21 cellular contexts compared by ENCODE assay signal in the genomic region with DNA sequence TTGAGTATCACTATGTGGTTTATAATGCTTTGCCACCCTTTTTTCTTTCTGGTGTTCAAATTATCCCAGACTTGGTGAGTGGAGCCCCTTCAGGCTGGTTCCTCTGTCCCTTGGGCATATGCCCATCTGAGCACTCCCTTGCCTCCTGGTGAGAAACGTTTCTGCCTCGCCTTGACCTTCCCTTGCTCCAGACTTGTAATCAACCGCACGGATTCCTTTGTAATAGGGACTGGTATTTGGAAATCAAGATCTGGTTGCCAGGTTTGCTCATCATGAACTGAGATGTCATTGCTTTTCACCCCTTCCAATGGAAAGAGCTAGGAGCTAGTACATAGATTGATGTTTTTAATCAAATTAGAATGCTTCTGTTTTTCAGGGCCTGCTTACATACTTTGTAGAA. TPM values are rescaled to one million over a fixed set of nuclear protein-coding genes. Genes with fewer than 3 reads are reported as not detected.
DNase-seq lines count a peak whose midpoint lies in the region; ATAC-seq and TF ChIP-seq lines count a peak whose summit lies in the region.
"Had no signal": no experiment of that assay in that cellular context is flagged by ENCODE, and none has a peak within 500 bp of the region (broad histone marks: within the 10 kb centered on the region; RNA-seq: fewer than 3 reads in every experiment).

No MANE protein-coding gene starts in this region.

- no peak for TF ChIP-seq CTCF in A673 (conservative IDR thresholded peaks at IDR 0.05; ENCODE audit: low read depth, low read length)
- no peak for TF ChIP-seq CTCF in CD4-positive, alpha-beta T cell (IDR thresholded peaks at IDR 0.05)

- no peaks in the 10 kb centered on the region for H3K36me3 Mint-ChIP-seq in CD4-positive, alpha-beta T cell (ENCODE audit: low read depth)

- CTCF ChIA-PET in A673 (lab: Charles Lee), result no interaction called here
- CTCF ChIA-PET in CD4-positive, alpha-beta T cell (lab: Charles Lee), result no interaction called here

- ATAC-seq in CD4-positive, alpha-beta T cell (ENCODE audit: poor library complexity), result no peak
- ATAC-seq: activated T-cell treated with anti-CD3 and anti-CD28 coated beads, Interleukin-2, amount 50 U/mL, for 4 hours; esophagus mucosa had no signal

- DNase-seq in A673 (ENCODE audit: low spot score), result no peak
- peak; percentile 17 for DNase-seq in GM04503 (ENCODE audit: low read depth)
- DNase-seq in amniotic epithelial cell (ENCODE audit: low read depth), result peak; percentile 51
- peak; percentile 53 for DNase-seq in kidney glomerular epithelial cell (lab: John Stamatoyannopoulos, UW)
- DNase-seq in mesenteric fat pad (ENCODE audit: low spot score), result no peak
- DNase-seq in stimulated activated CD4-positive, alpha-beta T cell treated with anti-CD3 and anti-CD28 coated beads, Interleukin-2, amount 100 ng/mL, for 24 hours, result no peak
- no peak for DNase-seq in CD4-positive, alpha-beta T cell
- DNase-seq in activated gamma-delta T cell (lab: John Stamatoyannopoulos, UW), result no peak
- DNase-seq: activated T-cell treated with anti-CD3 and anti-CD28 coated beads, Interleukin-2, amount 50 U/mL, for 4 hours; amygdala; hippocampal formation; NCI-H1436; NCI-H345; ovary; stimulated activated CD4-positive, alpha-beta T cell treated with anti-CD3 and anti-CD28 coated beads, Interleukin-12 subunit alpha, Interleukin-12 subunit beta, amount 100 ng/mL, for 4 hours; stimulated activated naive CD4-positive, alpha-beta T cell treated with Interleukin-2 at 50 U/mL for 16 hours had no signal

- no TSS peak for BruUV-seq in A673 (replicated peaks; lab: Mats Ljungman, UMichigan)

- no peaks in the 10 kb centered on the region for H3K36me3 ChIP-seq in A673 (ENCODE audit: insufficient read depth, low read length, poor library complexity, severe bottlenecking)
- H3K36me3 ChIP-seq: ovary had no signal

- H3K9me3 ChIP-seq in A673 (ENCODE audit: low read depth, low read length, poor library complexity, severe bottlenecking), result no peaks in the 10 kb centered on the region
- no peaks in the 10 kb centered on the region for H3K9me3 ChIP-seq in CD4-positive, alpha-beta T cell (ENCODE audit: control insufficient read depth, low read length)
- H3K9me3 ChIP-seq: ovary, SJSA1 had no signal

- H3K4me3 ChIP-seq in A673 (ENCODE audit: low read depth, low read length, poor library complexity, severe bottlenecking), result no peak overlapping the region
- H3K4me3 ChIP-seq: ovary, SJSA1 had no signal

- POLR2A ChIA-PET in A673 (lab: Charles Lee; ENCODE audit: low non-redundant PET), result no interaction called here
- POLR2A ChIA-PET in CD4-positive, alpha-beta T cell (lab: Charles Lee), result interaction anchor here (1.2 kb wide), 1 partner anchor 44 kb away, joined by 5 read pairs; a partner anchor contains a TSS

- peaks cover 17% of the 10 kb centered on the region for H3K4me1 Mint-ChIP-seq in CD4-positive, alpha-beta T cell (ENCODE audit: low read depth)

- peak overlapping the region; percentile 51 for H3K27ac ChIP-seq in A673 (ENCODE audit: low read depth, low read length, poor library complexity, severe bottlenecking)
- H3K27ac ChIP-seq in CD4-positive, alpha-beta T cell (ENCODE audit: low read depth, low read length), result no peak overlapping the region
- H3K27ac ChIP-seq: HL-60, KMS-11, ovary, SJSA1 had no signal

- no peaks in the 10 kb centered on the region for H3K27me3 ChIP-seq in A673 (replicated peaks; ENCODE audit: insufficient read depth, low read depth, low read length, poor library complexity)
- no peaks in the 10 kb centered on the region for H3K27me3 ChIP-seq in CD4-positive, alpha-beta T cell (ENCODE audit: control insufficient read depth, insufficient read depth, low read length)
- H3K27me3 ChIP-seq: ovary, SJSA1 had no signal

- no peak overlapping the region for H3K27ac Mint-ChIP-seq in CD4-positive, alpha-beta T cell
- H3K27ac Mint-ChIP-seq: dendritic cell treated with granulocyte-macrophage colony-stimulating factor and Interleukin-4, amounts not matched to agents 40 ng/mL and 50 ng/mL, for 4 days had no signal

- H3K9me3 Mint-ChIP-seq in CD4-positive, alpha-beta T cell, result no peaks in the 10 kb centered on the region
- H3K9me3 Mint-ChIP-seq: activated T-cell treated with anti-CD3 and anti-CD28 coated beads, Interleukin-2, amount 50 U/mL, for 4 hours; dendritic cell treated with granulocyte-macrophage colony-stimulating factor and Interleukin-4, amounts not matched to agents 40 ng/mL and 50 ng/mL, for 4 days had no signal

- peaks cover 49% of the 10 kb centered on the region for H3K4me1 ChIP-seq in A673 (ENCODE audit: insufficient read depth, low read length, poor library complexity, severe bottlenecking)

- no peak overlapping the region for H3K4me3 Mint-ChIP-seq in CD4-positive, alpha-beta T cell
- H3K4me3 Mint-ChIP-seq: activated T-cell treated with anti-CD3 and anti-CD28 coated beads, Interleukin-2, amount 50 U/mL, for 4 hours; dendritic cell treated with granulocyte-macrophage colony-stimulating factor and Interleukin-4, amounts not matched to agents 40 ng/mL and 50 ng/mL, for 4 days had no signal

- intact Hi-C loops in A673 (cut with micrococcal nuclease; ENCODE audit: unreplicated experiment), result no loop called here
- intact Hi-C loops in CD4-positive, alpha-beta T cell (cut with DNase I, micrococcal nuclease), result no loop called here

- H3K27me3 Mint-ChIP-seq in CD4-positive, alpha-beta T cell, result no peaks in the 10 kb centered on the region
- H3K27me3 Mint-ChIP-seq: dendritic cell treated with granulocyte-macrophage colony-stimulating factor and Interleukin-4, amounts not matched to agents 40 ng/mL and 50 ng/mL, for 4 days had no signal

RNA-seq across cellular contexts. Expression of a gene that starts 43.7 kb away (rescaled TPM):
- 78.6 and 82.8 TPM in 2 replicates for total RNA-seq in A673 (2021)
- total RNA-seq in mesenteric fat pad, result 192 TPM
- total RNA-seq in CD4-positive, alpha-beta T cell, result 10 to 100 TPM; 97.3 to 98.5 TPM

Comparison
In these comparisons a context has a peak if more than half of its experiments do, and no peak if none do; other contexts are left out.
1. DNase-seq: peak in GM04503 (single experiment), amniotic epithelial cell (single experiment) and kidney glomerular epithelial cell (single experiment); none in A673 (single experiment), mesenteric fat pad (single experiment), stimulated activated CD4-positive, alpha-beta T cell treated with anti-CD3 and anti-CD28 coated beads, Interleukin-2, amount 100 ng/mL, for 24 hours (0 of 2), CD4-positive, alpha-beta T cell (0 of 10) and activated gamma-delta T cell (single experiment).